ENCODE assay signal across 1 cellular context in genomic region chr5:149563461-149563860, GRCh38.
TF ChIP-seq lines count a peak whose summit lies in the region.

No MANE protein-coding gene starts in this region.

TF ChIP-seq in H1, 55 proteins besides CTCF, POLR2A, EP300 and RAD21:
- TF ChIP-seq RNF2 (IDR thresholded peaks at IDR 0.05; ENCODE audit: borderline replicate concordance, low read depth, low read length, missing control alignments, poor library complexity, severe bottlenecking): no peak
- no peak for TF ChIP-seq CHD1 (IDR thresholded peaks at IDR 0.05; ENCODE audit: low read depth, low read length)
- TF ChIP-seq MAFK (IDR thresholded peaks at IDR 0.05; ENCODE audit: low read depth, low read length): no peak
- TF ChIP-seq TCF12 (IDR thresholded peaks at IDR 0.05; ENCODE audit: low read depth, low read length): no peak
- no peak for TF ChIP-seq CHD7 (IDR thresholded peaks at IDR 0.05; ENCODE audit: insufficient replicate concordance, low read length)
- TF ChIP-seq FOSL1 (IDR thresholded peaks at IDR 0.05; ENCODE audit: insufficient read depth, low read depth, low read length): no peak
- no peak for TF ChIP-seq ATF3 (IDR thresholded peaks at IDR 0.05; ENCODE audit: insufficient read depth, low read depth, low read length)
- no peak for TF ChIP-seq SUZ12 (IDR thresholded peaks at IDR 0.05; ENCODE audit: low read length)
- no peak for TF ChIP-seq BCL11A (IDR thresholded peaks at IDR 0.05; ENCODE audit: low read depth in 2 of 2, low read length in 2 of 2)
- no peak for TF ChIP-seq USF2 (IDR thresholded peaks at IDR 0.05; ENCODE audit: low read length)
- TF ChIP-seq RFX5 (IDR thresholded peaks at IDR 0.05; ENCODE audit: borderline replicate concordance, low read depth, low read length): no peak
- TF ChIP-seq RXRA (IDR thresholded peaks at IDR 0.05; ENCODE audit: insufficient read depth, low read depth, low read length): no peak
- TF ChIP-seq BRCA1 (IDR thresholded peaks at IDR 0.05; ENCODE audit: low read depth, low read length): no peak
